Comparison of ENCODE assay signal across 15 cellular contexts in the genomic region with DNA sequence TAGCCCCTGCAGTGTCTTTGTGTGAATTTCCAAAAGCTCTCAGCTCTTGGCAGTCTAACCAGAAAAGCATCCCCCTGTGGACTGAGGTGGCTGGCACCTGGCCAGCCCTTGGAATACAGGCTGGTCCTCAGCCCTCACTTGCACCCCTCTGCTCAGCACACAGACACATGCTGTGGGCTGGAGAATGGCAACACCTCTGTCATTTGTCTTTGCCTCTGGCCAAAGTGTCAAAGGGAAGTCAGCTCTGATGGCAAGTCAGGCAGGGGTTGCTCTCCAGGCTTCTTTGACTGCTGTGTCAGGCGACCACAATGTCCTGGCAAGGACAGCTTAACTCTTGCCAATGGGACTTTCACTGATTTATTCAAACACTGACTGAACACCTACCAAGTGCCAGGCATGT.
"Had no signal": no experiment of that assay in that cellular context is flagged by ENCODE, and none has a peak within 500 bp of the region (broad histone marks: within the 10 kb centered on the region; RNA-seq: fewer than 3 reads in every experiment).

No MANE protein-coding gene starts in this region.

- H3K27me3 ChIP-seq: body of pancreas, left lung, ovary, tibial nerve had no signal

- H3K9me3 ChIP-seq: body of pancreas, left lung, ovary, psoas muscle, tibial nerve had no signal

- DNase-seq: activated CD4-positive, alpha-beta T cell treated with anti-CD3 and anti-CD28 coated beads for 36 hours; activated CD4-positive, alpha-beta T cell treated with anti-CD3 and anti-CD28 coated beads, Interleukin-2, amount 50 U/mL, for 48 hours; activated gamma-delta T cell; body of pancreas; endodermal cell; hypothalamus; left lung; mammary epithelial cell; naive B cell; ovary; psoas muscle; stimulated activated CD4-positive, alpha-beta T cell treated with anti-CD3 and anti-CD28 coated beads, Interleukin-2, amount 100 ng/mL, for 24 hours had no signal

- H3K4me3 ChIP-seq: body of pancreas, left lung, ovary, psoas muscle, tibial nerve had no signal

- H3K36me3 ChIP-seq: left lung, ovary, tibial nerve had no signal

- H3K27ac ChIP-seq: body of pancreas, epithelial cell of prostate, left lung, ovary, psoas muscle, tibial nerve had no signal

- ATAC-seq: activated CD4-positive, alpha-beta T cell treated with anti-CD3 and anti-CD28 coated beads for 36 hours; activated naive CD4-positive, alpha-beta T cell treated with anti-CD3 and anti-CD28 coated beads, Interleukin-2, amount 50 U/mL, for 72 hours; body of pancreas; left lung; psoas muscle had no signal

- H3K4me1 ChIP-seq: body of pancreas, left lung, psoas muscle, tibial nerve had no signal
